8 cellular contexts compared by ENCODE assay signal in the genomic region with DNA sequence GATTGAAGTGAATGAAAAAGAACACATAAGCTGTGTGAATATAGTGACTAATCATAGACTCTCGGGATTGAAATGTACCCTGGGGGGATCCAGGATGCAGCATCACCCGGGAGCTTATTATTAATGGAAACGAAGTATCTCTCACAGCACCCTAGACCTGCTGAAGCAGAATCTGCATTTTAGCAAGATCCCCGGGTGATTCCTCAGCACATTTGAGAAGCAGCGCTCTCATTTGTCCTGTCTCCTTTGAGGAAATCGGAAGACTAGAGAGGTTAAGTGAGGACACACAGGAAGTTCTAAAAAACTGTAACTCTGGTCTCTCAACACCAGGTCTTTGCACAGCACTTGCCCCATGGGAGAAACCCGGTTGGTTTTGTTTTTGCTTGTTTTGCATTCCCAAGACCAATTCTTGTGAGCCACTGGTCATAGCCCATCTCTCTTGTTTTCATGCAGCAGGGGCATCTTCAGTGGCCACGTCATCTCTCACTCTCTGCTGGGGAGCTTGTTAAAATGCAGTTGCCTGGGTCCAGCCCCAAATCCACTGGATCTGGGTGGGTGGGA. TPM values are rescaled to one million over a fixed set of nuclear protein-coding genes. Genes with fewer than 3 reads are reported as not detected.
DNase-seq lines count a peak whose midpoint lies in the region; ATAC-seq, FAIRE-seq and TF ChIP-seq lines count a peak whose summit lies in the region.

No MANE protein-coding gene starts in this region.

- no peak overlapping the region for H3K4me3 Mint-ChIP-seq in astrocyte (ENCODE audit: unreplicated experiment)
- peak overlapping the region in 8 of 10 donors; percentile 1 to 63 (median 55) for H3K4me3 Mint-ChIP-seq in naive thymus-derived CD8-positive, alpha-beta T cell
- no peak overlapping the region for H3K4me3 Mint-ChIP-seq in H9

- H3K4me1 ChIP-seq in astrocyte (ENCODE audit: insufficient read depth, low read length) (peaks cover 19% of the 10 kb centered on the region), H9 (ENCODE audit: insufficient read depth, low read length) (peaks cover 10% of the 10 kb centered on the region; the same call in 1 of the 2 replicates)

- no peak overlapping the region for H3K4me3 ChIP-seq in astrocyte (ENCODE audit: insufficient read depth, low read depth, low read length)

- no peak overlapping the region for H3K56ac ChIP-seq in H9 (ENCODE audit: insufficient read length, low read depth, low read length)

- POLR2A ChIA-PET in naive thymus-derived CD8-positive, alpha-beta T cell (lab: Charles Lee), result interaction anchor here (0.6 to 0.8 kb wide), 2 partner anchors 22 to 353 kb away, joined by 3 read pairs; no protein-coding TSS in a partner anchor
- POLR2A ChIA-PET in HEK293T (lab: Yijun Ruan, JAX), result interaction anchor here (1.2 kb wide), 1 partner anchor 118 kb away, joined by 3 read pairs; no protein-coding TSS in a partner anchor

- H3K4me1 Mint-ChIP-seq in astrocyte (ENCODE audit: low read depth, unreplicated experiment) (peaks cover 20% of the 10 kb centered on the region), H9 (peaks cover 31 to 35% of the 10 kb centered on the region in 2 experiments)
- peaks cover 22 to 69% (median 47%) of the 10 kb centered on the region in 4 donors for H3K4me1 Mint-ChIP-seq in naive thymus-derived CD8-positive, alpha-beta T cell

- H3K36me3 ChIP-seq in astrocyte (ENCODE audit: insufficient read depth, low read length), result no peaks in the 10 kb centered on the region

- H4K5ac ChIP-seq in H9 (ENCODE audit: insufficient read length, low read depth, low read length), result no peak overlapping the region

- H2BK5ac ChIP-seq in H9 (ENCODE audit: insufficient read length, low read length), result no peak overlapping the region

- H2BK120ac ChIP-seq in H9 (ENCODE audit: low read depth, low read length, poor library complexity, severe bottlenecking), result no peak overlapping the region

- no peak overlapping the region for H2BK15ac ChIP-seq in H9 (ENCODE audit: low read depth, low read length)

- no CpG with 5 or more reads among the region's 8 CpGs for WGBS in H9 (ENCODE audit: extremely low coverage, insufficient read length, low lambda C conversion rate)

- ATAC-seq in GM18499 (IDR thresholded peaks at IDR 0.05; ENCODE audit: insufficient read depth, unreplicated experiment) (peak; percentile 76), GM21528 (IDR thresholded peaks at IDR 0.05; ENCODE audit: low FRiP score, unreplicated experiment) (peak; percentile 83)
- ATAC-seq in naive thymus-derived CD8-positive, alpha-beta T cell, result peak; percentile 53 to 58

- H3K27ac Mint-ChIP-seq in astrocyte (ENCODE audit: unreplicated experiment) (no peak overlapping the region), H9 (peak overlapping the region in 1 of 3 experiments; percentile 89; a peak in 2 of 7 replicates)
- peak overlapping the region in 9 of 10 donors; percentile 17 to 78 (median 56) for H3K27ac Mint-ChIP-seq in naive thymus-derived CD8-positive, alpha-beta T cell

- no peak overlapping the region for H2BK20ac ChIP-seq in H9 (ENCODE audit: low read depth, low read length, poor library complexity, severe bottlenecking)

- no peak overlapping the region for H4K8ac ChIP-seq in H9 (replicated peaks; ENCODE audit: insufficient read length, low read depth, low read length)

- no peak overlapping the region for H3K14ac ChIP-seq in H9 (ENCODE audit: insufficient read depth, low read length)

- H3K4me2 ChIP-seq in astrocyte (ENCODE audit: low read length) (peak overlapping the region; percentile 48), H9 (ENCODE audit: insufficient read depth, insufficient read length, low read length) (no peak overlapping the region)

- peak; percentile 82 for DNase-seq in KBM-7
- DNase-seq in astrocyte (ENCODE audit: low read depth), result no peak
- peak in 2 of 10 donors; percentile 20 to 23 for DNase-seq in naive thymus-derived CD8-positive, alpha-beta T cell
- DNase-seq in HEK293T (ENCODE audit: extremely low spot score), result no peak
- no peak for DNase-seq in H9
- no peak for DNase-seq in iPS-NIHi11 (ENCODE audit: low spot score)

- H2BK12ac ChIP-seq in H9 (ENCODE audit: insufficient read length, low read depth, low read length), result no peak overlapping the region

- H3K18ac ChIP-seq in H9 (ENCODE audit: insufficient read length, low read depth, low read length), result no peak overlapping the region

- H3K9me3 Mint-ChIP-seq in astrocyte (ENCODE audit: unreplicated experiment) (no peaks in the 10 kb centered on the region), H9 (no peaks in the 10 kb centered on the region)
- H3K9me3 Mint-ChIP-seq in naive thymus-derived CD8-positive, alpha-beta T cell, result peaks cover 0 to 7% (median 0%) of the 10 kb centered on the region in 9 donors

- H3K27me3 ChIP-seq in astrocyte (ENCODE audit: insufficient read depth, low read length) (no peaks in the 10 kb centered on the region), H9 (ENCODE audit: insufficient read depth, low read length) (no peaks in the 10 kb centered on the region; the same call in 1 of the 2 replicates)

- H3K9ac ChIP-seq in astrocyte (ENCODE audit: low read length) (no peak overlapping the region), H9 (ENCODE audit: extremely low read depth, insufficient read length, low read length) (no peak overlapping the region)

- H3K27ac ChIP-seq in astrocyte (ENCODE audit: low read depth, low read length) (no peak overlapping the region), H9 (ENCODE audit: insufficient read length, low read depth, low read length) (no peak overlapping the region)

- H2AFZ ChIP-seq in astrocyte (ENCODE audit: low read depth, low read length) (no peak overlapping the region), H9 (ENCODE audit: low read length) (no peak overlapping the region)

- no peak for FAIRE-seq in astrocyte (lab: Jason Lieb, UNC)

- H3K36me3 Mint-ChIP-seq in astrocyte (ENCODE audit: low read depth, unreplicated experiment) (peaks cover 2% of the 10 kb centered on the region), H9 (ENCODE audit: insufficient read depth in 1 of 3, low read depth in 3 of 3) (peaks cover 0 to 3% (median 2%) of the 10 kb centered on the region in 3 experiments; a peak in 3 of 7 replicates)
- H3K36me3 Mint-ChIP-seq in naive thymus-derived CD8-positive, alpha-beta T cell, result peaks cover 0 to 2% (median 0%) of the 10 kb centered on the region in 3 donors

- no peak overlapping the region for H3K23ac ChIP-seq in H9 (ENCODE audit: insufficient read length, low read depth, low read length)

- H3T11ph ChIP-seq in H9 (ENCODE audit: low read length), result no peak overlapping the region

- no peaks in the 10 kb centered on the region for H3K79me1 ChIP-seq in H9 (ENCODE audit: insufficient read depth, low read depth, low read length, poor library complexity, severe bottlenecking)

- no peak overlapping the region for H2AK5ac ChIP-seq in H9 (ENCODE audit: insufficient read length, low read length)

- H3K79me2 ChIP-seq in astrocyte (ENCODE audit: insufficient read depth, low read length) (peaks cover 37% of the 10 kb centered on the region), H9 (ENCODE audit: insufficient read depth, low read length) (0 out of 2 replicates have a peak, but pooled peaks cover 5% of the 10 kb centered on the region)

- no peaks in the 10 kb centered on the region for H3K27me3 Mint-ChIP-seq in astrocyte (ENCODE audit: low read depth, unreplicated experiment)
- no peaks in the 10 kb centered on the region for H3K27me3 Mint-ChIP-seq in naive thymus-derived CD8-positive, alpha-beta T cell
- H3K27me3 Mint-ChIP-seq in H9 (ENCODE audit: low read depth), result no peaks in the 10 kb centered on the region; the same call in 1 of the 2 replicates

- H3K9me3 ChIP-seq in astrocyte (ENCODE audit: insufficient read depth, low read depth, low read length) (no peaks in the 10 kb centered on the region), H9 (ENCODE audit: control insufficient read depth, low read depth, low read length) (no peaks in the 10 kb centered on the region)

- no peak overlapping the region for H3K4ac ChIP-seq in H9 (ENCODE audit: low read depth, low read length)

- no peak for TF ChIP-seq CTCF in astrocyte (IDR thresholded peaks at IDR 0.05; ENCODE audit: insufficient read depth, low read depth, low read length)
- no peak for TF ChIP-seq CTCF in H9 (conservative IDR thresholded peaks at IDR 0.05)

- H4K20me1 ChIP-seq in astrocyte (ENCODE audit: insufficient read depth, low read length), result peaks cover 32% of the 10 kb centered on the region
- peaks cover 4% of the 10 kb centered on the region for H4K20me1 ChIP-seq in H9 (ENCODE audit: control insufficient read depth, insufficient read depth, insufficient read length)

- H4K91ac ChIP-seq in H9 (ENCODE audit: insufficient read length, low read depth, low read length), result no peak overlapping the region

- no peaks in the 10 kb centered on the region for H3K23me2 ChIP-seq in H9 (ENCODE audit: insufficient read length, low read depth, low read length, poor library complexity, severe bottlenecking)

- in situ Hi-C loops in KBM-7 (cut with MboI; ENCODE audit: low pct_unique_long_range_greater_than_20kb, low sequenced_read_pairs), result no loop called here

- CTCF ChIA-PET in HEK293T (lab: Yijun Ruan, JAX), result interaction anchor here (0.5 to 1.6 kb wide), 3 partner anchors 24 to 191 kb away, joined by 3 to 5 read pairs (median 4); no protein-coding TSS in a partner anchor

TF ChIP-seq in HEK293T, 16 proteins besides CTCF, POLR2A, EP300 and RAD21:
- TF ChIP-seq ELF4 (IDR thresholded peaks at IDR 0.05), result no peak
- TF ChIP-seq, protein P1, sequence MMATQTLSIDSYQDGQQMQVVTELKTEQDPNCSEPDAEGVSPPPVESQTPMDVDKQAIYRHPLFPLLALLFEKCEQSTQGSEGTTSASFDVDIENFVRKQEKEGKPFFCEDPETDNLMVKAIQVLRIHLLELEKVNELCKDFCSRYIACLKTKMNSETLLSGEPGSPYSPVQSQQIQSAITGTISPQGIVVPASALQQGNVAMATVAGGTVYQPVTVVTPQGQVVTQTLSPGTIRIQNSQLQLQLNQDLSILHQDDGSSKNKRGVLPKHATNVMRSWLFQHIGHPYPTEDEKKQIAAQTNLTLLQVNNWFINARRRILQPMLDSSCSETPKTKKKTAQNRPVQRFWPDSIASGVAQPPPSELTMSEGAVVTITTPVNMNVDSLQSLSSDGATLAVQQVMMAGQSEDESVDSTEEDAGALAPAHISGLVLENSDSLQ (IDR thresholded peaks at IDR 0.05), result no peak

RNA-seq across cellular contexts. Expression of a gene that starts 30.2 kb away (rescaled TPM):
- total RNA-seq in astrocyte, result 26.9 and 27.2 TPM in 2 replicates
- 10 to 100 TPM; 13.8 to 14.5 TPM for total RNA-seq in naive thymus-derived CD8-positive, alpha-beta T cell
- 1 to 10 TPM in 1 of 3 donors, under 1 TPM in 2; 0.23 to 1.8 (median 0.47) TPM for polyA plus RNA-seq in naive thymus-derived CD8-positive, alpha-beta T cell
- 40.7 and 42.8 TPM in 2 replicates for total RNA-seq in H9 (2021)

Comparison
In these comparisons a context has a peak if more than half of its experiments do, and no peak if none do; other contexts are left out.
1. H3K4me3 Mint-ChIP-seq: peak in naive thymus-derived CD8-positive, alpha-beta T cell (8 of 10); none in astrocyte (single experiment) and H9 (0 of 2).
2. Peak in every context shown above with its lines, with median percentiles within 50 percentile points of each other: ATAC-seq.